ENCODE assay signal across 8 cellular contexts in genomic region chr6:42979523-42980177, GRCh38. TPM values are rescaled to one million over a fixed set of nuclear protein-coding genes. Genes with fewer than 3 reads are reported as not detected.
DNase-seq lines count a peak whose midpoint lies in the region; ATAC-seq and TF ChIP-seq lines count a peak whose summit lies in the region.

No MANE protein-coding gene starts in this region.

- H3K9me3 ChIP-seq in BLaER1 (no peaks in the 10 kb centered on the region), HEK293 (ENCODE audit: control insufficient read depth, insufficient read depth, low read depth, low read length) (no peaks in the 10 kb centered on the region), T-helper 17 cell (ENCODE audit: control insufficient read depth, low read length, poor library complexity, severe bottlenecking) (no peaks in the 10 kb centered on the region)

- H3K27ac Mint-ChIP-seq in T-helper 17 cell (peak overlapping the region; percentile 97), osteocyte (ENCODE audit: unreplicated experiment) (peak overlapping the region; percentile 94)

- H3K4me1 Mint-ChIP-seq in T-helper 17 cell (peaks cover 33% of the 10 kb centered on the region), osteocyte (ENCODE audit: unreplicated experiment) (peaks cover 34% of the 10 kb centered on the region)

- peaks cover 42% of the 10 kb centered on the region for H3K4me1 ChIP-seq in BLaER1
- H3K4me1 ChIP-seq in HEK293 (ENCODE audit: control insufficient read depth, insufficient read depth, low read length) = no peaks in the 10 kb centered on the region

- DNase-seq in T-helper 17 cell = no peak
- peak; percentile 62 for DNase-seq in fibroblast of mammary gland (ENCODE audit: low read depth)
- no peak for DNase-seq in osteocyte (ENCODE audit: extremely low spot score, unreplicated experiment)
- DNase-seq in putamen (ENCODE audit: low spot score) = no peak
- no peak for DNase-seq in GM13976 (ENCODE audit: low spot score)

- H3K4me3 ChIP-seq in BLaER1 (peak overlapping the region; percentile 98), HEK293 (ENCODE audit: low read depth, low read length) (peak overlapping the region; percentile 88), fibroblast of mammary gland (ENCODE audit: control insufficient read depth, low read depth, low read length) (peak overlapping the region; percentile 61)

- peak overlapping the region; percentile 93 for H3K4me3 Mint-ChIP-seq in T-helper 17 cell
- peak overlapping the region; percentile 88 for H3K4me3 Mint-ChIP-seq in osteocyte (ENCODE audit: unreplicated experiment)

- H3K36me3 Mint-ChIP-seq in T-helper 17 cell (ENCODE audit: low read depth) (peaks cover 2% of the 10 kb centered on the region), osteocyte (ENCODE audit: unreplicated experiment) (peaks cover 2% of the 10 kb centered on the region)

- no peaks in the 10 kb centered on the region for H3K27me3 ChIP-seq in BLaER1

- CTCF ChIA-PET in HEK293 (lab: Yijun Ruan, JAX) = interaction anchor here (0.5 to 1.5 kb wide), 8 partner anchors 8 to 1361 kb away, joined by 3 to 6 read pairs (median 4); no protein-coding TSS in a partner anchor

- peak overlapping the region; percentile 96 for H3K4me2 ChIP-seq in BLaER1

- H3K27ac ChIP-seq in BLaER1 (peak overlapping the region; percentile 95), HEK293 (ENCODE audit: extremely low read depth, low read depth, low read length) (peak overlapping the region; percentile 84)

- H4K20me1 ChIP-seq in BLaER1 = peaks cover 5% of the 10 kb centered on the region; the same call in 1 of the 2 replicates

- POLR2A ChIA-PET in HEK293 (lab: Yijun Ruan, JAX) = interaction anchor here (0.6 to 3.4 kb wide), 19 partner anchors 8 to 191 kb away, joined by 3 to 46 read pairs (median 6); partner anchors contain the start of genes CNPY3, KLC4, KLHDC3 and MEA1

- H3K36me3 ChIP-seq in BLaER1 = peaks cover 10% of the 10 kb centered on the region
- peaks cover 3 to 12% of the 10 kb centered on the region in 2 experiments; a peak in 2 of 3 replicates for H3K36me3 ChIP-seq in HEK293 (ENCODE audit: control insufficient read depth in 2 of 2, insufficient read depth in 1 of 2, low read length in 2 of 2)

- ATAC-seq in T-helper 17 cell = no peak
- ATAC-seq in HG03025 (IDR thresholded peaks at IDR 0.05; ENCODE audit: low FRiP score, unreplicated experiment) = no peak

- in situ Hi-C loops in GM13976 (cut with MboI; ENCODE audit: low sequenced_read_pairs, unreplicated experiment) = no loop called here

- no peaks in the 10 kb centered on the region for H3K27me3 Mint-ChIP-seq in T-helper 17 cell
- H3K27me3 Mint-ChIP-seq in osteocyte (ENCODE audit: unreplicated experiment) = no peaks in the 10 kb centered on the region

- peak overlapping the region; percentile 96 for H3K9ac ChIP-seq in BLaER1

- H3K9me3 Mint-ChIP-seq in osteocyte (ENCODE audit: unreplicated experiment) = no peaks in the 10 kb centered on the region

- TF ChIP-seq CTCF in HEK293 (tag by site-specific recombination; IDR thresholded peaks at IDR 0.05) (no peak), fibroblast of mammary gland (conservative IDR thresholded peaks at IDR 0.05; ENCODE audit: control insufficient read depth, insufficient read depth, low read depth, low read length) (no peak), osteocyte (IDR thresholded peaks at IDR 0.05) (no peak), GM13976 (IDR thresholded peaks at IDR 0.05; ENCODE audit: borderline replicate concordance, control extremely low read depth, extremely low read depth, insufficient read depth, missing control alignments) (no peak)

TF ChIP-seq in HEK293, 187 proteins besides CTCF, POLR2A, EP300 and RAD21 (continues in another document):
- TF ChIP-seq ZBTB1 (tag by site-specific recombination; IDR thresholded peaks at IDR 0.05) (no peak), ZNF621 (tag by site-specific recombination; IDR thresholded peaks at IDR 0.05) (no peak), KLF10 (tag by site-specific recombination; IDR thresholded peaks at IDR 0.05) (no peak), ZNF311 (tag by site-specific recombination; IDR thresholded peaks at IDR 0.05; ENCODE audit: borderline replicate concordance) (no peak), ZNF416 (tag by site-specific recombination; IDR thresholded peaks at IDR 0.05) (no peak), ZNF555 (tag by site-specific recombination; conservative IDR thresholded peaks at IDR 0.05) (no peak), ZNF549 (tag by site-specific recombination; IDR thresholded peaks at IDR 0.05) (no peak), ZNF214 (tag by site-specific recombination; IDR thresholded peaks at IDR 0.05; ENCODE audit: borderline replicate concordance) (no peak), ZNF26 (tag by site-specific recombination; IDR thresholded peaks at IDR 0.05) (no peak), ZSCAN23 (tag by site-specific recombination; IDR thresholded peaks at IDR 0.05) (no peak)
- TF ChIP-seq, protein P1, sequence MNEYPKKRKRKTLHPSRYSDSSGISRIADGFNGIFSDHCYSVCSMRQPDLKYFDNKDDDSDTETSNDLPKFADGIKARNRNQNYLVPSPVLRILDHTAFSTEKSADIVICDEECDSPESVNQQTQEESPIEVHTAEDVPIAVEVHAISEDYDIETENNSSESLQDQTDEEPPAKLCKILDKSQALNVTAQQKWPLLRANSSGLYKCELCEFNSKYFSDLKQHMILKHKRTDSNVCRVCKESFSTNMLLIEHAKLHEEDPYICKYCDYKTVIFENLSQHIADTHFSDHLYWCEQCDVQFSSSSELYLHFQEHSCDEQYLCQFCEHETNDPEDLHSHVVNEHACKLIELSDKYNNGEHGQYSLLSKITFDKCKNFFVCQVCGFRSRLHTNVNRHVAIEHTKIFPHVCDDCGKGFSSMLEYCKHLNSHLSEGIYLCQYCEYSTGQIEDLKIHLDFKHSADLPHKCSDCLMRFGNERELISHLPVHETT (tag by site-specific recombination; IDR thresholded peaks at IDR 0.05) = no peak
- TF ChIP-seq, protein P2, sequence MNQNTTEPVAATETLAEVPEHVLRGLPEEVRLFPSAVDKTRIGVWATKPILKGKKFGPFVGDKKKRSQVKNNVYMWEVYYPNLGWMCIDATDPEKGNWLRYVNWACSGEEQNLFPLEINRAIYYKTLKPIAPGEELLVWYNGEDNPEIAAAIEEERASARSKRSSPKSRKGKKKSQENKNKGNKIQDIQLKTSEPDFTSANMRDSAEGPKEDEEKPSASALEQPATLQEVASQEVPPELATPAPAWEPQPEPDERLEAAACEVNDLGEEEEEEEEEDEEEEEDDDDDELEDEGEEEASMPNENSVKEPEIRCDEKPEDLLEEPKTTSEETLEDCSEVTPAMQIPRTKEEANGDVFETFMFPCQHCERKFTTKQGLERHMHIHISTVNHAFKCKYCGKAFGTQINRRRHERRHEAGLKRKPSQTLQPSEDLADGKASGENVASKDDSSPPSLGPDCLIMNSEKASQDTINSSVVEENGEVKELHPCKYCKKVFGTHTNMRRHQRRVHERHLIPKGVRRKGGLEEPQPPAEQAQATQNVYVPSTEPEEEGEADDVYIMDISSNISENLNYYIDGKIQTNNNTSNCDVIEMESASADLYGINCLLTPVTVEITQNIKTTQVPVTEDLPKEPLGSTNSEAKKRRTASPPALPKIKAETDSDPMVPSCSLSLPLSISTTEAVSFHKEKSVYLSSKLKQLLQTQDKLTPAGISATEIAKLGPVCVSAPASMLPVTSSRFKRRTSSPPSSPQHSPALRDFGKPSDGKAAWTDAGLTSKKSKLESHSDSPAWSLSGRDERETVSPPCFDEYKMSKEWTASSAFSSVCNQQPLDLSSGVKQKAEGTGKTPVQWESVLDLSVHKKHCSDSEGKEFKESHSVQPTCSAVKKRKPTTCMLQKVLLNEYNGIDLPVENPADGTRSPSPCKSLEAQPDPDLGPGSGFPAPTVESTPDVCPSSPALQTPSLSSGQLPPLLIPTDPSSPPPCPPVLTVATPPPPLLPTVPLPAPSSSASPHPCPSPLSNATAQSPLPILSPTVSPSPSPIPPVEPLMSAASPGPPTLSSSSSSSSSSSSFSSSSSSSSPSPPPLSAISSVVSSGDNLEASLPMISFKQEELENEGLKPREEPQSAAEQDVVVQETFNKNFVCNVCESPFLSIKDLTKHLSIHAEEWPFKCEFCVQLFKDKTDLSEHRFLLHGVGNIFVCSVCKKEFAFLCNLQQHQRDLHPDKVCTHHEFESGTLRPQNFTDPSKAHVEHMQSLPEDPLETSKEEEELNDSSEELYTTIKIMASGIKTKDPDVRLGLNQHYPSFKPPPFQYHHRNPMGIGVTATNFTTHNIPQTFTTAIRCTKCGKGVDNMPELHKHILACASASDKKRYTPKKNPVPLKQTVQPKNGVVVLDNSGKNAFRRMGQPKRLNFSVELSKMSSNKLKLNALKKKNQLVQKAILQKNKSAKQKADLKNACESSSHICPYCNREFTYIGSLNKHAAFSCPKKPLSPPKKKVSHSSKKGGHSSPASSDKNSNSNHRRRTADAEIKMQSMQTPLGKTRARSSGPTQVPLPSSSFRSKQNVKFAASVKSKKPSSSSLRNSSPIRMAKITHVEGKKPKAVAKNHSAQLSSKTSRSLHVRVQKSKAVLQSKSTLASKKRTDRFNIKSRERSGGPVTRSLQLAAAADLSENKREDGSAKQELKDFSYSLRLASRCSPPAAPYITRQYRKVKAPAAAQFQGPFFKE (tag by site-specific recombination; IDR thresholded peaks at IDR 0.05; ENCODE audit: borderline replicate concordance) = no peak

RNA-seq across cellular contexts. Expression of gene PEX6, which starts 0.7 kb away (rescaled TPM):
- 10 to 100 TPM; 10.2 to 15.5 TPM for total RNA-seq in T-helper 17 cell
- total RNA-seq in osteocyte = 27.1 and 27.3 TPM in 2 replicates

RNA-seq across cellular contexts. Expression of gene PPP2R5D, which starts 4.7 kb away (rescaled TPM):
- total RNA-seq in T-helper 17 cell = 10 to 100 TPM; 27.5 to 28.4 TPM
- 44.3 and 46.1 TPM in 2 replicates for total RNA-seq in osteocyte

RNA-seq across cellular contexts. Expression of gene GNMT, which starts 19.1 kb away (rescaled TPM):
- total RNA-seq in T-helper 17 cell (1 to 10 TPM in 1 of 2 donors, under 1 TPM in 1; 0.97 to 1.5 TPM), osteocyte (0.44 and 0.97 TPM in 2 replicates)

RNA-seq across cellular contexts. Expression of gene MEA1, which starts 34.1 kb away (rescaled TPM):
- total RNA-seq in T-helper 17 cell (10 to 100 TPM; 23.7 to 26.3 TPM), osteocyte (66.2 and 67.8 TPM in 2 replicates)

RNA-seq across cellular contexts. Expression of gene KLHDC3, which starts 34.4 kb away (rescaled TPM):
- total RNA-seq in T-helper 17 cell = 10 to 100 TPM; 31.1 TPM
- total RNA-seq in osteocyte = 112 and 114 TPM in 2 replicates
